Comparison of ENCODE assay signal across 20 cellular contexts in the genomic region with DNA sequence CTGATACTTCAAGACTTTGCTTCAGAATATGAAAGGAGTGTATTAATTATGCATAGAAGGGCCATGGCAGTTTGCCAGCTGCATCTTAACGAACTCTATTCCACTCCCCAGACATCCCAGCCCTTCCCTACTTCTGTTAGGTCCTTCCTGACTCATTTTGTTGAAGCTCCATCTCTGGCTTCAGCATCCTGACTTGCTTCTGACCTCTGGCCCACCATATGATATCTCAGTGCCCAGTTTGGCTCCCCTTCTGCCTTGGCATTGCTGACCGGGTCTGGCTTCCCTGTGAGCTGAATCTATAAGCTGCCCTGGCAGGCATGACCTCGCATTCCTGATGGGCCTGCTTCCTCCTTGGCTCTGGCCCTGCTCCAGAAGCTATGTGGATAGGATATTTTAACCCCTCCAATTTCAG. TPM values are rescaled to one million over a fixed set of nuclear protein-coding genes. Genes with fewer than 3 reads are reported as not detected.
DNase-seq lines count a peak whose midpoint lies in the region; ATAC-seq and TF ChIP-seq lines count a peak whose summit lies in the region.
"Had no signal": no experiment of that assay in that cellular context is flagged by ENCODE, and none has a peak within 500 bp of the region (broad histone marks: within the 10 kb centered on the region; RNA-seq: fewer than 3 reads in every experiment).

No MANE protein-coding gene starts in this region.

- no peaks in the 10 kb centered on the region for H3K9me3 ChIP-seq in GM23248 (ENCODE audit: low read depth)
- H3K9me3 ChIP-seq: upper lobe of right lung had no signal

- H3K36me3 ChIP-seq in GM23248 (ENCODE audit: low read depth) = no peaks in the 10 kb centered on the region
- H3K36me3 ChIP-seq: upper lobe of right lung had no signal

- no peak for TF ChIP-seq CTCF in osteocyte (IDR thresholded peaks at IDR 0.05)

- ATAC-seq in GM21367 (IDR thresholded peaks at IDR 0.05; ENCODE audit: unreplicated experiment) = no peak
- ATAC-seq: activated T-helper 17 cell treated with anti-CD3 and anti-CD28 coated beads, Interleukin-2, amount 50 U/mL, for 72 hours; upper lobe of right lung had no signal

- H3K9me2 ChIP-seq in GM23248 (ENCODE audit: insufficient read depth) = no peaks in the 10 kb centered on the region

- H3K27ac Mint-ChIP-seq in osteocyte (ENCODE audit: unreplicated experiment) = peak overlapping the region; percentile 79
- H3K27ac Mint-ChIP-seq: activated CD4-positive, alpha-beta T cell treated with anti-CD3 and anti-CD28 coated beads, Interleukin-2, amount 10 ng/mL, durations not matched to agents 24 days and 14 days; activated naive CD8-positive, alpha-beta T cell; activated T-helper 17 cell treated with anti-CD3 and anti-CD28 coated beads, Interleukin-2, amount 50 U/mL, for 72 hours; T-helper 1 cell treated with Interleukin-12 subunit alpha and Interleukin-12 subunit beta and Interleukin-4 antibody, amounts not matched to agents 30 μg/mL and 1 μg/mL, for 36 hours had no signal

- H3K79me2 ChIP-seq in GM23248 (ENCODE audit: insufficient read depth) = no peaks in the 10 kb centered on the region

- H3K4me2 ChIP-seq in GM23248 (ENCODE audit: unreplicated experiment) = peak overlapping the region; percentile 31

- no peak overlapping the region for H3K4me3 ChIP-seq in GM23248
- H3K4me3 ChIP-seq: lung, upper lobe of right lung had no signal

- in situ Hi-C loops in GM23248 (cut with MboI) = no loop called here

- no peak overlapping the region for H2AFZ ChIP-seq in GM23248

- no peaks in the 10 kb centered on the region for H3K36me3 Mint-ChIP-seq in osteocyte (ENCODE audit: unreplicated experiment)
- H3K36me3 Mint-ChIP-seq: activated naive CD8-positive, alpha-beta T cell; IgD-negative memory B cell had no signal

- peaks cover 36% of the 10 kb centered on the region for H3F3A ChIP-seq in GM23248 (ENCODE audit: insufficient read depth)

- H3K4me1 ChIP-seq in GM23248 (ENCODE audit: insufficient read depth) = peaks cover 32% of the 10 kb centered on the region
- H3K4me1 ChIP-seq: upper lobe of right lung had no signal

- peak overlapping the region; percentile 20 for H3K4me3 Mint-ChIP-seq in osteocyte (ENCODE audit: unreplicated experiment)
- H3K4me3 Mint-ChIP-seq: activated CD4-positive, alpha-beta T cell treated with anti-CD3 and anti-CD28 coated beads, Interleukin-2, amount 10 ng/mL, durations not matched to agents 24 days and 14 days; activated naive CD8-positive, alpha-beta T cell; activated T-helper 17 cell treated with anti-CD3 and anti-CD28 coated beads, Interleukin-2, amount 50 U/mL, for 72 hours; IgD-negative memory B cell; T-helper 1 cell treated with Interleukin-12 subunit alpha and Interleukin-12 subunit beta and Interleukin-4 antibody, amounts not matched to agents 30 μg/mL and 1 μg/mL, for 36 hours had no signal

- no peaks in the 10 kb centered on the region for H4K20me1 ChIP-seq in GM23248 (ENCODE audit: insufficient read depth)

- H3K27ac ChIP-seq in GM23248 = no peak overlapping the region
- H3K27ac ChIP-seq: upper lobe of right lung had no signal

- no peaks in the 10 kb centered on the region for H3K27me3 Mint-ChIP-seq in osteocyte (ENCODE audit: unreplicated experiment)
- H3K27me3 Mint-ChIP-seq: IgD-negative memory B cell had no signal

- 50 to 56% methylated on average over 3 of the region's 3 CpGs for WGBS in GM23248 (ENCODE audit: low coverage in 1 of 2, low lambda C conversion rate in 2 of 2, missing lambda C conversion rate in 2 of 2), 2 experiments

- no peaks in the 10 kb centered on the region for H3K9me3 Mint-ChIP-seq in osteocyte (ENCODE audit: unreplicated experiment)
- H3K9me3 Mint-ChIP-seq: activated CD4-positive, alpha-beta T cell treated with anti-CD3 and anti-CD28 coated beads, Interleukin-2, amount 10 ng/mL, durations not matched to agents 24 days and 14 days; activated T-helper 17 cell treated with anti-CD3 and anti-CD28 coated beads, Interleukin-2, amount 50 U/mL, for 72 hours; T-helper 1 cell treated with Interleukin-12 subunit alpha and Interleukin-12 subunit beta and Interleukin-4 antibody, amounts not matched to agents 30 μg/mL and 1 μg/mL, for 36 hours had no signal

- no peak overlapping the region for H3K9ac ChIP-seq in GM23248

- peaks cover 38% of the 10 kb centered on the region for H3K4me1 Mint-ChIP-seq in osteocyte (ENCODE audit: unreplicated experiment)
- H3K4me1 Mint-ChIP-seq: activated CD4-positive, alpha-beta T cell treated with anti-CD3 and anti-CD28 coated beads, Interleukin-2, amount 10 ng/mL, durations not matched to agents 24 days and 14 days; activated T-helper 17 cell treated with anti-CD3 and anti-CD28 coated beads, Interleukin-2, amount 50 U/mL, for 72 hours had no signal

- DNase-seq in GM23248 (no peak), M059J (ENCODE audit: low read depth) (peak; percentile 54), astrocyte of the hippocampus (ENCODE audit: low read depth, low spot score) (peak; percentile 29), osteocyte (ENCODE audit: extremely low spot score, unreplicated experiment) (no peak), 8988T (no peak), COR-L47 (lab: John Stamatoyannopoulos, UW) (no peak)
- no peak for DNase-seq in activated CD4-positive, CD25-positive, alpha-beta regulatory T cell (lab: John Stamatoyannopoulos, UW)
- DNase-seq: activated CD4-positive, alpha-beta T cell treated with anti-CD3 and anti-CD28 coated beads, Interleukin-2, amount 10 ng/mL, durations not matched to agents 24 days and 14 days; cortex of kidney; NCI-H1694; NCI-H226; Right ventricle myocardium superior; stimulated activated CD4-positive, alpha-beta T cell treated with anti-CD3 and anti-CD28 coated beads, Interleukin-12 subunit alpha, Interleukin-12 subunit beta, amount 100 ng/mL, for 4 hours; upper lobe of right lung had no signal

- H3K27me3 ChIP-seq in GM23248 (replicated peaks; ENCODE audit: insufficient read depth) = no peaks in the 10 kb centered on the region
- H3K27me3 ChIP-seq: upper lobe of right lung had no signal

RNA-seq across cellular contexts. Expression of a gene that starts 27.6 kb away (rescaled TPM):
- total RNA-seq in GM23248 (2014; rRNA removed; shearing (Covaris generic)) = 114 and 120 TPM in 2 replicates
- polyA plus RNA-seq in GM23248 (2016; fragmentation: Nextera tagmentation; extraction: Ambion mirVana) = 145 and 152 TPM in 2 replicates
- 37.2 and 55.9 TPM in 2 replicates for total RNA-seq in M059J (2014; rRNA removed; shearing (Covaris generic))
- total RNA-seq in osteocyte = 180 and 187 TPM in 2 replicates
- total RNA-seq: activated CD4-positive, alpha-beta T cell treated with anti-CD3 and anti-CD28 coated beads, Interleukin-2, amount 10 ng/mL, durations not matched to agents 24 days and 14 days; activated T-helper 17 cell treated with anti-CD3 and anti-CD28 coated beads, Interleukin-2, amount 50 U/mL, for 72 hours had no signal
- polyA plus RNA-seq: IgD-negative memory B cell had no signal

Comparison
In these comparisons a context has a peak if more than half of its experiments do, and no peak if none do; other contexts are left out.
1. DNase-seq: peak in M059J (single experiment) and astrocyte of the hippocampus (single experiment); none in GM23248 (single experiment), osteocyte (single experiment), 8988T (single experiment), activated CD4-positive, CD25-positive, alpha-beta regulatory T cell (0 of 4) and COR-L47 (single experiment).